In the genomic region with DNA sequence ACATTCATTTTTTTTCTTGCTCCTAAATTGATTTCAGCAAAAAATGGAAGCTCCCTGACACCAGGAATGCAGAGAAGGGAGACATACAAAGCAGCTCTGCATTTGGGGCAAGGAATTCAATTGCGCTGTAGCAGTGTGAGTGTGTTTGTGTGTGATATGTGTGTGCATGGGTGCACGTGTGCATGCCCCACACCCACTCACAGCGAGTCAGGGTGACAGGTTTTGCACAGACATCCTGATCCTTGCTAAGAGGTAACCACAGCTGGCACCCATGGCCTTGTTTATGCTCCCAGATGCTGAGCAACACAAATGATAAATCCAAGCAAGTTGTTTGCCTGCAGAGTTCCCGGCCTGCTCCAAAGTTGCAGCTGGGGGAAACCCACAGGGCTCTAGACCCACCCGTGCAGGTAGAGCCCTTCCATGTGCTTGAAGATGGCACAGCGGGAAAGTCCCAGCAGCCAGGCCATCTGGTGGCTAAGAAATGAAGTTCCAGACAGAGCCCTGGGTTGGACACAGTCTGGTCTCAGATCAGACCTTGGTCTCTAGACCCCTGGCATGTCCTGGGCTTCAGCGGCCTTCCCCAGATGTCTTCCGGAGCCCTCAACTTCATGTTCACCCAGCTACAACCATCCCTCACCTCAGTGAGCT, we compare ENCODE assay signal across 22 cellular contexts. TPM values are rescaled to one million over a fixed set of nuclear protein-coding genes. Genes with fewer than 3 reads are reported as not detected.
A peak's percentile ranks its signal among the peaks of the same experiment; 100 is the strongest.
DNase-seq lines count a peak whose midpoint lies in the region; ATAC-seq, FAIRE-seq and TF ChIP-seq lines count a peak whose summit lies in the region.
"Had no signal": no experiment of that assay in that cellular context is flagged by ENCODE, and none has a peak within 500 bp of the region (broad histone marks: within the 10 kb centered on the region; RNA-seq: fewer than 3 reads in every experiment).

No MANE protein-coding gene starts in this region.

- H2BK15ac ChIP-seq in neuronal stem cell (ENCODE audit: low read length): no peak overlapping the region

- H3K36me3 ChIP-seq in BLaER1 (no peaks in the 10 kb centered on the region), bronchial epithelial cell (ENCODE audit: control insufficient read depth, insufficient read depth, low read length) (no peaks in the 10 kb centered on the region), neuronal stem cell (replicated peaks in 1 of 2; ENCODE audit: control insufficient read depth in 2 of 2, insufficient read depth in 2 of 2, low read length in 2 of 2) (no peaks in the 10 kb centered on the region)
- H3K36me3 ChIP-seq: heart right ventricle, right lobe of liver had no signal

- DNase-seq in HFFc6 (no peak), bronchial epithelial cell (ENCODE audit: low read depth) (no peak), neuronal stem cell (ENCODE audit: low spot score) (no peak), NCI-H774 (lab: John Stamatoyannopoulos, UW) (no peak), NCI-H2227 (lab: John Stamatoyannopoulos, UW; ENCODE audit: unreplicated experiment) (no peak), NCI-H1105 treated with DMSO at 0.1 percent for 48 hours (lab: John Stamatoyannopoulos, UW) (no peak)
- DNase-seq: activated CD8-positive, alpha-beta memory T cell treated with anti-CD3 and anti-CD28 coated beads, Interleukin-2, amount 50 U/mL, for 4 hours; activated gamma-delta T cell treated with Interleukin-2 at 50 U/mL for 16 hours; DMS79; heart right ventricle; kidney glomerular epithelial cell; midbrain; NCI-H1092 treated with DMSO at 0.1 percent for 48 hours; NK-92 treated with Interleukin-12 subunit alpha and Interleukin-12 subunit beta, amount 100 ng/mL, for 24 hours; stimulated activated CD4-positive, alpha-beta T cell treated with anti-CD3 and anti-CD28 coated beads, Interleukin-2, amount 100 ng/mL, for 48 hours; T-helper 17 cell had no signal

- H2BK12ac ChIP-seq in neuronal stem cell (ENCODE audit: low read length): no peak overlapping the region

- no CpG with 5 or more reads among the region's 8 CpGs for WGBS in neuronal stem cell (ENCODE audit: extremely low coverage in 2 of 2, insufficient read length in 2 of 2, insufficient replicate concordance in 1 of 2), 2 donors

- no peak overlapping the region for H3K14ac ChIP-seq in neuronal stem cell (ENCODE audit: low read length)

- no peak overlapping the region for H3K23ac ChIP-seq in neuronal stem cell (ENCODE audit: low read depth, low read length, poor library complexity)

- peaks cover 34% of the 10 kb centered on the region for H3K4me1 ChIP-seq in BLaER1
- peaks cover 0 to 7% of the 10 kb centered on the region in 2 donors for H3K4me1 ChIP-seq in neuronal stem cell (ENCODE audit: control insufficient read depth in 2 of 2, insufficient read depth in 1 of 2, low read depth in 1 of 2, low read length in 2 of 2)
- H3K4me1 ChIP-seq: right lobe of liver had no signal

- H3K79me1 ChIP-seq in neuronal stem cell (ENCODE audit: low read depth, low read length): no peaks in the 10 kb centered on the region

- no peak overlapping the region for H3K4ac ChIP-seq in neuronal stem cell (ENCODE audit: low read length)

- H3K27ac Mint-ChIP-seq in HFFc6: no peak overlapping the region
- H3K27ac Mint-ChIP-seq: T-helper 17 cell had no signal

- no peak for FAIRE-seq in bronchial epithelial cell (lab: Jason Lieb, UNC)
- FAIRE-seq: astrocyte had no signal

- no peaks in the 10 kb centered on the region for H4K20me1 ChIP-seq in BLaER1

- H2AK5ac ChIP-seq in neuronal stem cell (ENCODE audit: low read depth, low read length): no peak overlapping the region

- H2AFZ ChIP-seq in neuronal stem cell (ENCODE audit: low read length): no peak overlapping the region

- no peaks in the 10 kb centered on the region for H3K36me3 Mint-ChIP-seq in HFFc6 (ENCODE audit: low read depth)

- H3K9me3 ChIP-seq in BLaER1: no peaks in the 10 kb centered on the region
- H3K9me3 ChIP-seq in neuronal stem cell (replicated peaks in 1 of 2; ENCODE audit: control insufficient read depth in 2 of 2, insufficient read depth in 1 of 2, low read depth in 1 of 2, low read length in 2 of 2): no peaks in the 10 kb centered on the region
- H3K9me3 ChIP-seq: heart right ventricle, right lobe of liver had no signal

- H4K91ac ChIP-seq in neuronal stem cell (ENCODE audit: low read depth, low read length, poor library complexity): no peak overlapping the region

- H3K4me2 ChIP-seq in BLaER1: peak overlapping the region; percentile 59
- no peak overlapping the region for H3K4me2 ChIP-seq in neuronal stem cell (ENCODE audit: insufficient read depth, low read length, poor library complexity, severe bottlenecking)

- H3K9ac ChIP-seq in BLaER1 (no peak overlapping the region), neuronal stem cell (ENCODE audit: low read depth, low read length, poor library complexity) (peak overlapping the region; percentile 46)

- ATAC-seq in HG02571 (IDR thresholded peaks at IDR 0.05; ENCODE audit: unreplicated experiment): no peak

- no peaks in the 10 kb centered on the region; the same call in 1 of the 2 replicates for H3K27me3 Mint-ChIP-seq in HFFc6 (ENCODE audit: insufficient read depth)

- no peak overlapping the region for H2BK120ac ChIP-seq in neuronal stem cell (ENCODE audit: low read depth, low read length)

- no peak overlapping the region for H4K8ac ChIP-seq in neuronal stem cell (ENCODE audit: low read depth, low read length)

- TF ChIP-seq CTCF in HFFc6 (IDR thresholded peaks at IDR 0.05) (peak; percentile 43; the same call in 1 of the 2 replicates), bronchial epithelial cell (IDR thresholded peaks at IDR 0.05; ENCODE audit: insufficient read depth, low read length, severe bottlenecking) (peak; percentile 9)

- H3K4me3 ChIP-seq in BLaER1: no peak overlapping the region
- no peak overlapping the region for H3K4me3 ChIP-seq in bronchial epithelial cell (ENCODE audit: low read depth, low read length)
- H3K4me3 ChIP-seq in neuronal stem cell (ENCODE audit: low read length in 2 of 2): no peak overlapping the region
- H3K4me3 ChIP-seq: coronary artery, heart right ventricle, right lobe of liver had no signal

- no peak overlapping the region for H3K27ac ChIP-seq in BLaER1
- H3K27ac ChIP-seq in neuronal stem cell (replicated peaks; ENCODE audit: low read length): no peak overlapping the region
- H3K27ac ChIP-seq: epithelial cell of prostate, right lobe of liver had no signal

- no peak overlapping the region for H3K4me3 Mint-ChIP-seq in HFFc6
- H3K4me3 Mint-ChIP-seq: T-helper 17 cell had no signal

- H3K18ac ChIP-seq in neuronal stem cell (ENCODE audit: low read length): peak overlapping the region; percentile 79

- peaks cover 30% of the 10 kb centered on the region for H3K4me1 Mint-ChIP-seq in HFFc6 (ENCODE audit: low read depth)

- no peak overlapping the region for H2BK5ac ChIP-seq in neuronal stem cell (ENCODE audit: low read length)

- no peaks in the 10 kb centered on the region for H3K27me3 ChIP-seq in BLaER1
- H3K27me3 ChIP-seq in bronchial epithelial cell (ENCODE audit: control insufficient read depth, insufficient read depth, low read length): peaks cover 2% of the 10 kb centered on the region
- H3K27me3 ChIP-seq in neuronal stem cell (ENCODE audit: control insufficient read depth in 3 of 3, insufficient read depth in 3 of 3, low read depth in 1 of 3, low read length in 3 of 3): peaks cover 0 to 26% (median 0%) of the 10 kb centered on the region in 3 experiments
- H3K27me3 ChIP-seq: right lobe of liver had no signal

- no peaks in the 10 kb centered on the region for H3K9me3 Mint-ChIP-seq in HFFc6

RNA-seq across cellular contexts. Expression of gene BDKRB2, which starts 25.8 kb away (rescaled TPM):
- total RNA-seq in HFFc6 (2021; fragmentation: NEBNext Ultra II Directional; extraction: Animal tissue kit (Norgen Biotek cat#: 25700)): 10 to 100 TPM in 1 of 6 experiments, 1 to 10 TPM in 5; 5.8 to 11.2 (median 9.1) TPM
- 3.2 and 6.5 TPM in 2 replicates for total RNA-seq in bronchial epithelial cell
- polyA plus RNA-seq in neuronal stem cell (2013, experiment 1 of 2): 0.32 TPM
- polyA plus RNA-seq in neuronal stem cell (2013, experiment 2 of 2): 0.32 TPM
- total RNA-seq: T-helper 17 cell had no signal
